ENCODE assay signal across 1 cellular context in genomic region chr22:36164621-36165020, GRCh38.
TF ChIP-seq lines count a peak whose summit lies in the region.

No MANE protein-coding gene starts in this region.

TF ChIP-seq in HepG2, 621 proteins besides CTCF, POLR2A, EP300 and RAD21:
- no peak for TF ChIP-seq ZNF512 (CRISPR knock-in tag; IDR thresholded peaks at IDR 0.05)
- no peak for TF ChIP-seq BHLHE40 (IDR thresholded peaks at IDR 0.05; ENCODE audit: low read length)
- TF ChIP-seq SNAI1 (CRISPR knock-in tag; IDR thresholded peaks at IDR 0.05; ENCODE audit: borderline replicate concordance) = no peak
- TF ChIP-seq PBX2 (CRISPR knock-in tag; IDR thresholded peaks at IDR 0.05) = no peak
- TF ChIP-seq ZNF350 (CRISPR knock-in tag; IDR thresholded peaks at IDR 0.05; ENCODE audit: borderline replicate concordance, low read depth) = no peak
- TF ChIP-seq ZNF337 (CRISPR knock-in tag; IDR thresholded peaks at IDR 0.05; ENCODE audit: borderline replicate concordance, low read depth) = no peak
- TF ChIP-seq MTERF4 (CRISPR knock-in tag; IDR thresholded peaks at IDR 0.05) = no peak
- TF ChIP-seq NBN (conservative IDR thresholded peaks at IDR 0.05) = no peak
- no peak for TF ChIP-seq TBX2 (CRISPR knock-in tag; IDR thresholded peaks at IDR 0.05; ENCODE audit: borderline replicate concordance)
- TF ChIP-seq ZBTB42 (CRISPR knock-in tag; IDR thresholded peaks at IDR 0.05) = no peak
- no peak for TF ChIP-seq ARNT2 (CRISPR knock-in tag; IDR thresholded peaks at IDR 0.05; ENCODE audit: low read depth)
- TF ChIP-seq ZNF557 (CRISPR knock-in tag; IDR thresholded peaks at IDR 0.05) = no peak
- TF ChIP-seq KDM5A (IDR thresholded peaks at IDR 0.05; ENCODE audit: borderline replicate concordance, low read length) = no peak
- no peak for TF ChIP-seq ZNF282 (IDR thresholded peaks at IDR 0.05; ENCODE audit: partially characterized antibody)
- TF ChIP-seq ZNF292 (CRISPR knock-in tag; IDR thresholded peaks at IDR 0.05; ENCODE audit: borderline replicate concordance, low read depth) = no peak
- TF ChIP-seq SRY (CRISPR knock-in tag; IDR thresholded peaks at IDR 0.05) = no peak
- TF ChIP-seq, protein P1, sequence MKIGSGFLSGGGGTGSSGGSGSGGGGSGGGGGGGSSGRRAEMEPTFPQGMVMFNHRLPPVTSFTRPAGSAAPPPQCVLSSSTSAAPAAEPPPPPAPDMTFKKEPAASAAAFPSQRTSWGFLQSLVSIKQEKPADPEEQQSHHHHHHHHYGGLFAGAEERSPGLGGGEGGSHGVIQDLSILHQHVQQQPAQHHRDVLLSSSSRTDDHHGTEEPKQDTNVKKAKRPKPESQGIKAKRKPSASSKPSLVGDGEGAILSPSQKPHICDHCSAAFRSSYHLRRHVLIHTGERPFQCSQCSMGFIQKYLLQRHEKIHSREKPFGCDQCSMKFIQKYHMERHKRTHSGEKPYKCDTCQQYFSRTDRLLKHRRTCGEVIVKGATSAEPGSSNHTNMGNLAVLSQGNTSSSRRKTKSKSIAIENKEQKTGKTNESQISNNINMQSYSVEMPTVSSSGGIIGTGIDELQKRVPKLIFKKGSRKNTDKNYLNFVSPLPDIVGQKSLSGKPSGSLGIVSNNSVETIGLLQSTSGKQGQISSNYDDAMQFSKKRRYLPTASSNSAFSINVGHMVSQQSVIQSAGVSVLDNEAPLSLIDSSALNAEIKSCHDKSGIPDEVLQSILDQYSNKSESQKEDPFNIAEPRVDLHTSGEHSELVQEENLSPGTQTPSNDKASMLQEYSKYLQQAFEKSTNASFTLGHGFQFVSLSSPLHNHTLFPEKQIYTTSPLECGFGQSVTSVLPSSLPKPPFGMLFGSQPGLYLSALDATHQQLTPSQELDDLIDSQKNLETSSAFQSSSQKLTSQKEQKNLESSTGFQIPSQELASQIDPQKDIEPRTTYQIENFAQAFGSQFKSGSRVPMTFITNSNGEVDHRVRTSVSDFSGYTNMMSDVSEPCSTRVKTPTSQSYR (CRISPR knock-in tag; IDR thresholded peaks at IDR 0.05; ENCODE audit: borderline replicate concordance) = no peak
- TF ChIP-seq, protein P2, sequence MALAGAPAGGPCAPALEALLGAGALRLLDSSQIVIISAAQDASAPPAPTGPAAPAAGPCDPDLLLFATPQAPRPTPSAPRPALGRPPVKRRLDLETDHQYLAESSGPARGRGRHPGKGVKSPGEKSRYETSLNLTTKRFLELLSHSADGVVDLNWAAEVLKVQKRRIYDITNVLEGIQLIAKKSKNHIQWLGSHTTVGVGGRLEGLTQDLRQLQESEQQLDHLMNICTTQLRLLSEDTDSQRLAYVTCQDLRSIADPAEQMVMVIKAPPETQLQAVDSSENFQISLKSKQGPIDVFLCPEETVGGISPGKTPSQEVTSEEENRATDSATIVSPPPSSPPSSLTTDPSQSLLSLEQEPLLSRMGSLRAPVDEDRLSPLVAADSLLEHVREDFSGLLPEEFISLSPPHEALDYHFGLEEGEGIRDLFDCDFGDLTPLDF (CRISPR knock-in tag; IDR thresholded peaks at IDR 0.05) = no peak
